Comparison of ENCODE assay signal across 6 cellular contexts in genomic region chr19:1206733-1207301, GRCh38. TPM values are rescaled to one million over a fixed set of nuclear protein-coding genes. Genes with fewer than 3 reads are reported as not detected.
DNase-seq lines count a peak whose midpoint lies in the region; ATAC-seq and TF ChIP-seq lines count a peak whose summit lies in the region.

No MANE protein-coding gene starts in this region.

- H3K4me1 ChIP-seq in BLaER1: peaks cover 68% of the 10 kb centered on the region
- peaks cover 14% of the 10 kb centered on the region for H3K4me1 ChIP-seq in fibroblast of lung (ENCODE audit: control insufficient read depth, extremely low read depth, insufficient read depth, low read length)

- no peak overlapping the region for H2AFZ ChIP-seq in fibroblast of lung (ENCODE audit: low read length)

- DNase-seq in RKO (ENCODE audit: low spot score) (peak; percentile 39), fibroblast of lung (ENCODE audit: low read depth in 2 of 2) (no peak), glomerular visceral epithelial cell (ENCODE audit: extremely low spot score) (no peak)
- DNase-seq in stimulated activated CD4-positive, alpha-beta T cell treated with anti-CD3 and anti-CD28 coated beads, Interleukin-4, amount 100 ng/mL, for 24 hours: peak; percentile 27

- peaks cover 51% of the 10 kb centered on the region for H3K79me2 ChIP-seq in fibroblast of lung (ENCODE audit: control insufficient read depth, insufficient read depth, low read length)

- H3K4me2 ChIP-seq in BLaER1: peak overlapping the region; percentile 90
- peak overlapping the region; percentile 99 for H3K4me2 ChIP-seq in fibroblast of lung (ENCODE audit: extremely low read depth, insufficient read depth, low read length)

- H4K20me1 ChIP-seq in BLaER1 (peaks cover 58% of the 10 kb centered on the region), fibroblast of lung (ENCODE audit: control insufficient read depth, extremely low read depth, insufficient read depth, low read length) (no peaks in the 10 kb centered on the region)

- peak overlapping the region; percentile 98 for H3K4me3 ChIP-seq in BLaER1
- peak overlapping the region; percentile 76 to 89 (median 83) for H3K4me3 ChIP-seq in fibroblast of lung (replicated peaks in 1 of 4; ENCODE audit: control extremely low read depth in 1 of 4, insufficient read depth in 1 of 4, low read depth in 3 of 4, low read length in 4 of 4)

- H3K9me3 ChIP-seq in BLaER1 (no peaks in the 10 kb centered on the region), fibroblast of lung (ENCODE audit: control insufficient read depth, insufficient read depth, low read depth, low read length) (no peaks in the 10 kb centered on the region)

- peak overlapping the region; percentile 97 for H3K9ac ChIP-seq in BLaER1
- peak overlapping the region; percentile 82 for H3K9ac ChIP-seq in fibroblast of lung (ENCODE audit: insufficient read depth, low read length)

- no peaks in the 10 kb centered on the region for H3K27me3 ChIP-seq in BLaER1
- no peaks in the 10 kb centered on the region for H3K27me3 ChIP-seq in fibroblast of lung (ENCODE audit: control insufficient read depth, insufficient read depth, low read length)

- H3K27ac ChIP-seq in BLaER1: peak overlapping the region; percentile 97
- H3K27ac ChIP-seq in fibroblast of lung (ENCODE audit: insufficient read depth, low read length): peak overlapping the region; percentile 78

- no peak for ATAC-seq in HG03135 (IDR thresholded peaks at IDR 0.05; ENCODE audit: unreplicated experiment)

- no peak for TF ChIP-seq CTCF in fibroblast of lung (conservative IDR thresholded peaks at IDR 0.05 in 1 of 2, IDR thresholded peaks at IDR 0.05 in 1 of 2; ENCODE audit: low read depth in 1 of 2, low read length in 2 of 2)

- H3K36me3 ChIP-seq in BLaER1 (peaks cover 34% of the 10 kb centered on the region), fibroblast of lung (ENCODE audit: control insufficient read depth, insufficient read depth, low read length) (peaks cover 7% of the 10 kb centered on the region)

RNA-seq across cellular contexts. Expression of gene STK11, which starts 1.2 kb away (rescaled TPM):
- 96.6 and 100 TPM in 2 replicates for total RNA-seq in fibroblast of lung
- 23.7 TPM in 2 replicates for polyA plus RNA-seq in fibroblast of lung
- polyA plus RNA-seq in fibroblast of lung (2012): 32.9 and 34.7 TPM in 2 replicates
- 24.9 and 42.8 TPM in 2 replicates for polyA minus RNA-seq in fibroblast of lung (ENCODE audit: low replicate concordance)

RNA-seq across cellular contexts. Expression of gene CBARP, which starts 31.0 kb away (rescaled TPM):
- 1.5 TPM in 2 replicates for total RNA-seq in fibroblast of lung
- polyA plus RNA-seq in fibroblast of lung: 0.31 and 1.0 TPM in 2 replicates
- polyA plus RNA-seq in fibroblast of lung (2012): 2.1 and 5.0 TPM in 2 replicates
- polyA minus RNA-seq in fibroblast of lung (ENCODE audit: low replicate concordance): 0.94 and 3.6 TPM in 2 replicates

RNA-seq across cellular contexts. Expression of gene SBNO2, which starts 32.7 kb away (rescaled TPM):
- 49.6 and 55.8 TPM in 2 replicates for total RNA-seq in fibroblast of lung
- 12.6 and 14.3 TPM in 2 replicates for polyA plus RNA-seq in fibroblast of lung
- 33.0 and 34.3 TPM in 2 replicates for polyA plus RNA-seq in fibroblast of lung (2012)
- 72.0 and 92.9 TPM in 2 replicates for polyA minus RNA-seq in fibroblast of lung (ENCODE audit: low replicate concordance)

RNA-seq across cellular contexts. Expression of gene ATP5F1D, which starts 34.7 kb away (rescaled TPM):
- 13.4 and 20.5 TPM in 2 replicates for total RNA-seq in fibroblast of lung
- 53.8 and 79.8 TPM in 2 replicates for polyA plus RNA-seq in fibroblast of lung
- 174 and 278 TPM in 2 replicates for polyA plus RNA-seq in fibroblast of lung (2012)
- 23.2 and 31.0 TPM in 2 replicates for polyA minus RNA-seq in fibroblast of lung (ENCODE audit: low replicate concordance)

RNA-seq across cellular contexts. Expression of gene MIDN, which starts 41.6 kb away (rescaled TPM):
- total RNA-seq in fibroblast of lung: 13.6 and 18.8 TPM in 2 replicates
- 12.0 and 18.0 TPM in 2 replicates for polyA plus RNA-seq in fibroblast of lung
- polyA plus RNA-seq in fibroblast of lung (2012): 30.3 and 40.2 TPM in 2 replicates
- 27.6 and 36.6 TPM in 2 replicates for polyA minus RNA-seq in fibroblast of lung (ENCODE audit: low replicate concordance)

Comparison
In these comparisons a context has a peak if more than half of its experiments do, and no peak if none do; other contexts are left out.
1. DNase-seq: peak in RKO (single experiment) and stimulated activated CD4-positive, alpha-beta T cell treated with anti-CD3 and anti-CD28 coated beads, Interleukin-4, amount 100 ng/mL, for 24 hours (single experiment); none in fibroblast of lung (0 of 2) and glomerular visceral epithelial cell (single experiment).